20 cellular contexts compared by ENCODE assay signal in the genomic region with DNA sequence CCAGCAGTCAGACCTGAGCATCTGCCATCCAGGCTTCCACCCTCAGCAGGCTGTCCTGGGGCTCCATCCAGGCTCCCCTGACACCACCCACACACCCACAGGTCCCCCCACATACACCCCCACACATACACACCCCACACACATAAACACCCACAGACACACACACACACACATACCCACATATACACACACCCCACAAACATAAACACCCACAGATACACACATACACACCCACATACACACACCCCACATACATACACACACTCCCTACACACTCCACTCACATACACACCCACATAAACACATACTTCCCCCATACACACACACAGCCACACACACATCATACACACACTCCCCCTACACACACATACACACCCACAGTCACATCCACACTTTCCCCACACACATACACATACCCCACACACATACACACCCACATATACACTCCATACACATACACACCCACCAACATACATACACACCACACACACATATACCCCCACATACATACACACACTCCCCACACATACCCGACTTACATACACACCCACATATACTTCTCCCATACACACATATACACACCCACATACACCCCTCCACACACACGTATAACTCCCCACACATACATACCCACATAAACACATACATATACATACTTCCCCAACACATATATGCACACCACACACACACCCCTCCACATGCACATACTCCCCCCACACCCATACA.
DNase-seq lines count a peak whose midpoint lies in the region; ATAC-seq, FAIRE-seq and TF ChIP-seq lines count a peak whose summit lies in the region.
"Had no signal": no experiment of that assay in that cellular context is flagged by ENCODE, and none has a peak within 500 bp of the region (broad histone marks: within the 10 kb centered on the region; RNA-seq: fewer than 3 reads in every experiment).

No MANE protein-coding gene starts in this region.

- 92% methylated on average over 2 of the region's 2 CpGs for WGBS in mesenchymal stem cell
- WGBS in pancreas, 2 donors = 14 to 20% methylated on average over 2 of the region's 2 CpGs

- peak overlapping the region in 1 of 2 experiments; percentile 95 for H3K18ac ChIP-seq in mesenchymal stem cell (ENCODE audit: low read depth in 1 of 2, low read length in 2 of 2)

- H3K27me3 ChIP-seq in mesenchymal stem cell (ENCODE audit: control insufficient read depth in 1 of 2, insufficient read depth in 1 of 2, low read length in 2 of 2) (no peaks in the 10 kb centered on the region), pancreas (no peaks in the 10 kb centered on the region)
- H3K27me3 ChIP-seq: Peyer's patch had no signal

- H3K4me3 ChIP-seq in mesenchymal stem cell (ENCODE audit: insufficient read depth in 1 of 2, low read depth in 1 of 2, low read length in 2 of 2) = no peak overlapping the region
- H3K4me3 ChIP-seq in pancreas = peak overlapping the region; percentile 24 to 56 (median 48)
- H3K4me3 ChIP-seq: A549, Peyer's patch had no signal

- DNase-seq in Right ventricle myocardium inferior (ENCODE audit: missing footprints) (no peak), left ventricle myocardium superior (no peak), mesenchymal stem cell (no peak), pancreas (no peak), NCI-H1105 (lab: John Stamatoyannopoulos, UW) (no peak), NCI-H2196 treated with DMSO at 0.1 percent for 48 hours (lab: John Stamatoyannopoulos, UW; ENCODE audit: unreplicated experiment) (no peak), 8988T (no peak)
- DNase-seq: Caco-2, DMS79, Karpas-422, NCI-H1417, NCI-H2029, NCI-H510A treated with DMSO at 0.1 percent for 48 hours, Peyer's patch, SHP77 treated with DMSO at 0.1 percent for 48 hours had no signal

- ATAC-seq in Right ventricle myocardium inferior (peak; percentile 31), left ventricle myocardium superior (no peak), pancreas (peak in 2 of 4 donors; percentile 3 to 6), HG02938 (IDR thresholded peaks at IDR 0.05; ENCODE audit: unreplicated experiment) (no peak)

- peaks cover 5% of the 10 kb centered on the region for H3K4me1 ChIP-seq in mesenchymal stem cell (ENCODE audit: control insufficient read depth, insufficient read depth, low read depth, low read length)
- peaks cover 13 to 41% (median 21%) of the 10 kb centered on the region in 3 donors for H3K4me1 ChIP-seq in pancreas
- H3K4me1 ChIP-seq: A549, Caco-2 had no signal

- H2BK12ac ChIP-seq in mesenchymal stem cell (ENCODE audit: low read length in 2 of 2) = peak overlapping the region in 1 of 2 experiments; percentile 66

- H3K36me3 ChIP-seq in mesenchymal stem cell (ENCODE audit: control insufficient read depth in 1 of 2, insufficient read depth in 2 of 2, low read depth in 1 of 2, low read length in 2 of 2) (no peaks in the 10 kb centered on the region), pancreas (no peaks in the 10 kb centered on the region)
- H3K36me3 ChIP-seq: Peyer's patch had no signal

- peak overlapping the region in 1 of 2 experiments; percentile 72 for H3K23ac ChIP-seq in mesenchymal stem cell (ENCODE audit: low read length in 2 of 2)

- no peaks in the 10 kb centered on the region for H3K9me3 ChIP-seq in mesenchymal stem cell (ENCODE audit: control insufficient read depth, low read length)
- H3K9me3 ChIP-seq in pancreas = no peaks in the 10 kb centered on the region
- H3K9me3 ChIP-seq: A549, Caco-2, Peyer's patch had no signal

- no peak overlapping the region for H2AK5ac ChIP-seq in mesenchymal stem cell (ENCODE audit: low read length, severe bottlenecking)

- peak overlapping the region; percentile 47 to 61 for H3K4ac ChIP-seq in mesenchymal stem cell (ENCODE audit: low read depth in 1 of 2, low read length in 2 of 2)

- no peak for TF ChIP-seq CTCF in pancreas (IDR thresholded peaks at IDR 0.05)

- no peak overlapping the region for H2BK15ac ChIP-seq in mesenchymal stem cell (ENCODE audit: low read depth, poor library complexity, severe bottlenecking)

- H4K91ac ChIP-seq in mesenchymal stem cell (ENCODE audit: low read length) = peak overlapping the region; percentile 18

- no peak overlapping the region for H2AFZ ChIP-seq in mesenchymal stem cell (ENCODE audit: low read depth, low read length)

- H2BK120ac ChIP-seq in mesenchymal stem cell (ENCODE audit: low read depth, low read length) = no peak overlapping the region

- H3K14ac ChIP-seq in mesenchymal stem cell (ENCODE audit: low read length in 2 of 2) = peak overlapping the region in 1 of 2 experiments; percentile 95

- H3K9ac ChIP-seq in mesenchymal stem cell (ENCODE audit: low read length) = no peak overlapping the region

- H4K8ac ChIP-seq in mesenchymal stem cell (ENCODE audit: low read length) = peak overlapping the region; percentile 73

- H3K27ac ChIP-seq in mesenchymal stem cell (ENCODE audit: low read length, poor library complexity, severe bottlenecking) (no peak overlapping the region), pancreas (peak overlapping the region; percentile 32 to 92 (median 79))
- H3K27ac ChIP-seq: A549, HL-60 had no signal

- no peak for FAIRE-seq in pancreas (lab: Jason Lieb, UNC)
- FAIRE-seq: A549, G401.6, GM12892 had no signal

- no peaks in the 10 kb centered on the region for H3K79me1 ChIP-seq in mesenchymal stem cell (replicated peaks; ENCODE audit: low read length, poor library complexity, severe bottlenecking)

- intact Hi-C loops in Right ventricle myocardium inferior (cut with DNase I) (no loop called here), left ventricle myocardium superior (cut with micrococcal nuclease) (no loop called here), pancreas (cut with DNase I) (loop anchor here in 1 of 3 donors (5.0 to 10.0 kb wide), 2 partner anchors 632 to 779 kb away; partner anchors contain the start of gene MEIS1)

- no peak overlapping the region for H3K4me2 ChIP-seq in mesenchymal stem cell (ENCODE audit: low read length, poor library complexity, severe bottlenecking)
- H3K4me2 ChIP-seq: A549 had no signal

- no peak overlapping the region for H2BK5ac ChIP-seq in mesenchymal stem cell (ENCODE audit: low read depth, low read length, poor library complexity, severe bottlenecking)

Comparison
In these comparisons a context has a peak if more than half of its experiments do, and no peak if none do; other contexts are left out.
1. H3K4me3 ChIP-seq: peak in pancreas (4 of 4); none in mesenchymal stem cell (0 of 2).